8 cellular contexts compared by ENCODE assay signal in the genomic region with DNA sequence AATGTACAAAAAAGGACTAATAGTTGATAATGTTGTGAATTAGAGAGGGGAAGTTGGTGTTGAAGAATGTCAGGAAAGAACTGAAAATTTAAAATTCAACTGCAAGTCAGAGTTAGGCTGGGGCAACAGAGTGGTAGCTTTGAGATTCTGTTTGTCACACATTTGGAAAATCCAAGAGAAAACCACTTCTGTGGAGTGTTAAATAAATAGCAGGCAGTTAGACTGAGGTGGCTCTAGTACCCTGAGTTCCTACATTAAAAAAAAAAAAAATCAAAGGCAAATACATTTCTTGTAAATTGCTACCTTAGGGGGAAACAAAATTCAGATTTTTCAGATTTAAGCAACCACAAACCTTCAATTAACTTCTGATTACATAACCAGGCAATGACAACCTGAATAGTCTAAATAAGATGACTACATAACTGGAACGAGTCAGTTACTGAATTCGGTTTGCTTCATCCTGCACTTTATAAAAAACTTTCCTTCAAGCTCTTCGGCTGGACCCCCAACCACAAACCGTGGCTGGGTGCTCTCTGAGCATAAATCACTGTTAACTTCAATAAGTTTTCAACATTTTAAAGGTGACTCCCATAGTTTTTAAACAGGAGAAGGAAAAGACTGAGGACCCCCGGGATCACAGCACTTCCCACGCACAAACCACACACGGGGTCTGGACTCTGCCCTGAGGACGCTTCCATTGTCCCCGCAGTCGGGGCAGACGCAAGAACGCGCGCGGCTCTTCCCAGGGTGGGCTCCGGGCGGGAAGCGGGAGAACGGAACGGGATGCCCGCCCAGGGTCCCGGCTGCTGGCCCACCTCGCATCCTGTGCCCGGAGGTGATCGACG. TPM values are rescaled to one million over a fixed set of nuclear protein-coding genes. Genes with fewer than 3 reads are reported as not detected.
DNase-seq lines count a peak whose midpoint lies in the region; ATAC-seq and TF ChIP-seq lines count a peak whose summit lies in the region.

No MANE protein-coding gene starts in this region.

- no peak for DNase-seq in Panc1 (ENCODE audit: low read depth, low spot score)
- no peak for DNase-seq in epithelial cell of prostate (ENCODE audit: low read depth, low spot score)
- DNase-seq in ACHN = no peak
- DNase-seq in iPS-NIHi11 (ENCODE audit: low spot score) = no peak

- H3K36me3 ChIP-seq in Panc1 (ENCODE audit: control insufficient read depth, insufficient read depth, low read length) (no peaks in the 10 kb centered on the region), neural cell (ENCODE audit: insufficient read depth, low read length) (peaks cover 6% of the 10 kb centered on the region)

- peak overlapping the region; percentile 84 for H2AFZ ChIP-seq in neural cell (ENCODE audit: low read depth, low read length)

- H3K4me1 ChIP-seq in Panc1 (ENCODE audit: control insufficient read depth, insufficient read depth, low read length) = 0 out of 2 replicates have a peak, but pooled peaks cover 6% of the 10 kb centered on the region

- no peaks in the 10 kb centered on the region for H3K9me3 ChIP-seq in Panc1 (ENCODE audit: control insufficient read depth, insufficient read depth, low read depth, low read length)
- H3K9me3 ChIP-seq in neural cell (ENCODE audit: low read length) = no peaks in the 10 kb centered on the region

- TF ChIP-seq CTCF in Panc1 (IDR thresholded peaks at IDR 0.05) (no peak), neural cell (IDR thresholded peaks at IDR 0.05; ENCODE audit: poor library complexity, severe bottlenecking) (no peak)

- POLR2A ChIA-PET in Panc1 (lab: Charles Lee) = interaction anchor here (0.6 kb wide), 1 partner anchor 386 kb away, joined by 5 read pairs; no protein-coding TSS in a partner anchor

- CTCF ChIA-PET in Panc1 (lab: Charles Lee) = no interaction called here

- BruUV-seq in Panc1 (replicated peaks; lab: Mats Ljungman, UMichigan) = no TSS peak

- peak overlapping the region; percentile 87 for H3K9ac ChIP-seq in neural cell (ENCODE audit: low read length)

- TF ChIP-seq EP300 in neural cell (conservative IDR thresholded peaks at IDR 0.05; ENCODE audit: poor library complexity, severe bottlenecking) = no peak

- in situ Hi-C loops in Panc1 (cut with HindIII; ENCODE audit: low pct_unique_long_range_greater_than_20kb, low sequenced_read_pairs) = no loop called here
- in situ Hi-C loops in ACHN (cut with HindIII; ENCODE audit: low pct_ligation_motif_present, low pct_unique_long_range_greater_than_20kb, low sequenced_read_pairs) = no loop called here

- no peak for TF ChIP-seq RAD21 in neural cell (conservative IDR thresholded peaks at IDR 0.05)

- no peaks in the 10 kb centered on the region for H3K9me2 ChIP-seq in neural cell (ENCODE audit: insufficient read depth, low read length)

- no peaks in the 10 kb centered on the region for H4K20me1 ChIP-seq in neural cell (ENCODE audit: insufficient read depth)

- no peaks in the 10 kb centered on the region for H3F3A ChIP-seq in neural cell (ENCODE audit: insufficient read depth, low read length, poor library complexity, severe bottlenecking)

- H3K4me2 ChIP-seq in neural cell (ENCODE audit: low read length) = peak overlapping the region; percentile 93

- no peaks in the 10 kb centered on the region for H3K27me3 ChIP-seq in Panc1 (ENCODE audit: control insufficient read depth, insufficient read depth, low read length)
- H3K27me3 ChIP-seq in neural cell (ENCODE audit: insufficient read depth, low read depth, low read length) = no peaks in the 10 kb centered on the region

- peaks cover 35% of the 10 kb centered on the region for H3K79me2 ChIP-seq in neural cell (replicated peaks; ENCODE audit: insufficient read depth, low read length)

- intact Hi-C loops in Panc1 (cut with micrococcal nuclease; ENCODE audit: unreplicated experiment) = no loop called here

- H3K27ac ChIP-seq in Panc1 (ENCODE audit: low read length) = peak overlapping the region; percentile 78
- peak overlapping the region; percentile 64 for H3K27ac ChIP-seq in epithelial cell of prostate
- H3K27ac ChIP-seq in neural cell (ENCODE audit: low read length) = peak overlapping the region; percentile 91

- ATAC-seq in GM18909 (IDR thresholded peaks at IDR 0.05; ENCODE audit: poor library complexity, unreplicated experiment) = peak; percentile 32
- ATAC-seq in Panc1 = no peak; the same call in 1 of the 2 replicates
- ATAC-seq in HG03469 (IDR thresholded peaks at IDR 0.05; ENCODE audit: unreplicated experiment) = no peak
- ATAC-seq in HG03196 (IDR thresholded peaks at IDR 0.05; ENCODE audit: unreplicated experiment) = no peak

- H3K4me3 ChIP-seq in Panc1 (ENCODE audit: low read depth in 2 of 2, low read length in 2 of 2) (peak overlapping the region; percentile 71 to 82), neural cell (ENCODE audit: low read length) (peak overlapping the region; percentile 96)

TF ChIP-seq in neural cell, 6 proteins besides CTCF, POLR2A, EP300 and RAD21:
- TF ChIP-seq TAF1 (IDR thresholded peaks at IDR 0.05; ENCODE audit: low read depth) (no peak), EZH2 (IDR thresholded peaks at IDR 0.05; ENCODE audit: borderline replicate concordance, insufficient read depth, low read length, poor library complexity, severe bottlenecking) (no peak), SMC3 (conservative IDR thresholded peaks at IDR 0.05; ENCODE audit: poor library complexity) (no peak), POLR2AphosphoS5 (IDR thresholded peaks at IDR 0.05) (no peak), MXI1 (conservative IDR thresholded peaks at IDR 0.05; ENCODE audit: poor library complexity, severe bottlenecking) (no peak)
- TF ChIP-seq, protein P1, sequence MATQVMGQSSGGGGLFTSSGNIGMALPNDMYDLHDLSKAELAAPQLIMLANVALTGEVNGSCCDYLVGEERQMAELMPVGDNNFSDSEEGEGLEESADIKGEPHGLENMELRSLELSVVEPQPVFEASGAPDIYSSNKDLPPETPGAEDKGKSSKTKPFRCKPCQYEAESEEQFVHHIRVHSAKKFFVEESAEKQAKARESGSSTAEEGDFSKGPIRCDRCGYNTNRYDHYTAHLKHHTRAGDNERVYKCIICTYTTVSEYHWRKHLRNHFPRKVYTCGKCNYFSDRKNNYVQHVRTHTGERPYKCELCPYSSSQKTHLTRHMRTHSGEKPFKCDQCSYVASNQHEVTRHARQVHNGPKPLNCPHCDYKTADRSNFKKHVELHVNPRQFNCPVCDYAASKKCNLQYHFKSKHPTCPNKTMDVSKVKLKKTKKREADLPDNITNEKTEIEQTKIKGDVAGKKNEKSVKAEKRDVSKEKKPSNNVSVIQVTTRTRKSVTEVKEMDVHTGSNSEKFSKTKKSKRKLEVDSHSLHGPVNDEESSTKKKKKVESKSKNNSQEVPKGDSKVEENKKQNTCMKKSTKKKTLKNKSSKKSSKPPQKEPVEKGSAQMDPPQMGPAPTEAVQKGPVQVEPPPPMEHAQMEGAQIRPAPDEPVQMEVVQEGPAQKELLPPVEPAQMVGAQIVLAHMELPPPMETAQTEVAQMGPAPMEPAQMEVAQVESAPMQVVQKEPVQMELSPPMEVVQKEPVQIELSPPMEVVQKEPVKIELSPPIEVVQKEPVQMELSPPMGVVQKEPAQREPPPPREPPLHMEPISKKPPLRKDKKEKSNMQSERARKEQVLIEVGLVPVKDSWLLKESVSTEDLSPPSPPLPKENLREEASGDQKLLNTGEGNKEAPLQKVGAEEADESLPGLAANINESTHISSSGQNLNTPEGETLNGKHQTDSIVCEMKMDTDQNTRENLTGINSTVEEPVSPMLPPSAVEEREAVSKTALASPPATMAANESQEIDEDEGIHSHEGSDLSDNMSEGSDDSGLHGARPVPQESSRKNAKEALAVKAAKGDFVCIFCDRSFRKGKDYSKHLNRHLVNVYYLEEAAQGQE (IDR thresholded peaks at IDR 0.05; ENCODE audit: borderline replicate concordance) = no peak

RNA-seq across cellular contexts. Expression of a gene that starts 0.7 kb away (rescaled TPM):
- 4.5 TPM for total RNA-seq in Panc1 (2021; ENCODE audit: unreplicated experiment)
- 1.9 TPM for polyA plus RNA-seq in Panc1 (2012; ENCODE audit: insufficient read length)
- polyA plus RNA-seq in neural cell = 52.2 and 57.1 TPM in 2 replicates
- 44.8 and 56.8 TPM in 2 replicates for polyA minus RNA-seq in neural cell

RNA-seq across cellular contexts. Expression of a gene that starts 39.2 kb away (rescaled TPM):
- total RNA-seq in Panc1 (2021; ENCODE audit: unreplicated experiment) = 7.5 TPM
- 3.7 TPM for polyA plus RNA-seq in Panc1 (2012; ENCODE audit: insufficient read length)
- polyA plus RNA-seq in neural cell = 0.37 and 3.1 TPM in 2 replicates
- polyA minus RNA-seq in neural cell = 3.9 and 5.7 TPM in 2 replicates
